In the genomic region with DNA sequence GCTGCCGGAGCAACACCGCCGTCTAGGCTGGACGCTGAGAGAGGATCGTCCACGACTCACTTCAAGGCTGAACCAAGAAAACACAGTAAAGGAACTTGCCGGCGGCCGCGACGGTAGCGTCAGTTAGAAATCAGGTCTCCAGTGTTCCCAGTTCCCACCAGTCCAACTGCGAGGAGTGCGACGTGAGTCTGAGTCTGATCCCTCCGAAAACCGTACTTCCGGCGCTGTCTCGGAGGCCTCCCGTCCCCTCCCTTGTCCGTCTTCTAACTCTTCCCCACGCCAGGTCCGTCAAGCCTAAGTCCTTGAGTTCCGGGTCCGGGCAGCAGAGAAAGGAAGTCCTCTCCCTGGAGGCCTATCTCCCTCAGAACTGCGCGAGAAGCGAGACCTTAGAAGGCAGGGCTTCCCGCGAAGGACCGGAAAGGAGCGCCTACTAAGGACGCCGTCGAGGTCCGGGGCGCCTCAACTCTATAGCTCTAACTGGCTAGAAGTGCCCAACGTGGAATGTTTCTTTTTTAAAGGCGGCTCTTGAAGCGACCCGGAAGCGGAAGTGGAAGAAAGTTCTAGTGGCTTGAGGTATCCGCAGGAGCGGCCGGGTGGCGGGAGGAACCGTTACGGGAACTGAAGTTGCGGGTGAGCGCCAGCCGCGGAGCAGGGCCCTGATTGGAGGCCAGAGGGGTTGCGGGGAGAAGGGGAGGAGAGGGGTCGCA, we compare ENCODE assay signal across 8 cellular contexts. TPM values are rescaled to one million over a fixed set of nuclear protein-coding genes. Genes with fewer than 3 reads are reported as not detected.
DNase-seq lines count a peak whose midpoint lies in the region; ATAC-seq and TF ChIP-seq lines count a peak whose summit lies in the region.

A gene with protein sequence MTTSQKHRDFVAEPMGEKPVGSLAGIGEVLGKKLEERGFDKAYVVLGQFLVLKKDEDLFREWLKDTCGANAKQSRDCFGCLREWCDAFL (plus strand): TSS at position 563 of the 707 bp plus-strand sequence. CDS start 748 bp downstream, outside the sequence.
A gene with protein sequence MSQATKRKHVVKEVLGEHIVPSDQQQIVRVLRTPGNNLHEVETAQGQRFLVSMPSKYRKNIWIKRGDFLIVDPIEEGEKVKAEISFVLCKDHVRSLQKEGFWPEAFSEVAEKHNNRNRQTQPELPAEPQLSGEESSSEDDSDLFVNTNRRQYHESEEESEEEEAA (minus strand): TSS at position 217 of the 707 bp plus-strand sequence. CDS start 1,768 bp downstream, outside the sequence.

- no TSS peak for BruUV-seq in Panc1 (replicated peaks; lab: Mats Ljungman, UMichigan)

- peaks cover 5% of the 10 kb centered on the region; the same call in 1 of the 2 replicates for H3K36me3 ChIP-seq in KMS-11 (ENCODE audit: insufficient read depth)
- H3K36me3 ChIP-seq in Panc1 (ENCODE audit: control insufficient read depth, insufficient read depth, low read length) = peaks cover 35% of the 10 kb centered on the region
- peaks cover 49% of the 10 kb centered on the region for H3K36me3 ChIP-seq in muscle layer of colon (ENCODE audit: insufficient read depth, low read length)

- H3K27me3 ChIP-seq in KMS-11 (ENCODE audit: insufficient read depth, low read depth) (no peaks in the 10 kb centered on the region), Panc1 (ENCODE audit: control insufficient read depth, insufficient read depth, low read length) (no peaks in the 10 kb centered on the region), muscle layer of colon (ENCODE audit: control insufficient read depth in 1 of 2, insufficient read depth in 2 of 2, low read length in 2 of 2) (no peaks in the 10 kb centered on the region)

- H3K4me3 Mint-ChIP-seq in activated T-cell treated with anti-CD3 and anti-CD28 coated beads, Interleukin-2, amount 50 U/mL, for 24 hours = peak within 1 kb of the TSS; percentile 100

- ATAC-seq in GM21786 (IDR thresholded peaks at IDR 0.05; ENCODE audit: unreplicated experiment) (peak; percentile 76), Panc1 (peak; percentile 90), esophagus mucosa (peak; percentile 92)

- no peak within 1 kb of the TSS for H3K4me3 ChIP-seq in KMS-11 (IDR thresholded peaks at IDR 0.05; ENCODE audit: insufficient read depth, low read depth, low read length)
- peak within 1 kb of the TSS; percentile 63 to 100 for H3K4me3 ChIP-seq in Panc1 (ENCODE audit: low read depth in 2 of 2, low read length in 2 of 2)
- peak within 1 kb of the TSS; percentile 98 to 100 for H3K4me3 ChIP-seq in muscle layer of colon (ENCODE audit: low read depth in 1 of 2, low read length in 2 of 2)

- peak within 1 kb of the TSS; percentile 63 for H3K9ac ChIP-seq in KMS-11
- peak within 1 kb of the TSS; percentile 89 for H3K9ac ChIP-seq in muscle layer of colon (ENCODE audit: low read length)

- in situ Hi-C loops in Panc1 (cut with HindIII; ENCODE audit: low pct_unique_long_range_greater_than_20kb, low sequenced_read_pairs) = no loop called here

- H3K4me1 ChIP-seq in KMS-11 (ENCODE audit: low read depth, poor library complexity, severe bottlenecking) (peaks cover 16% of the 10 kb centered on the region), Panc1 (ENCODE audit: control insufficient read depth, insufficient read depth, low read length) (peaks cover 43% of the 10 kb centered on the region), muscle layer of colon (ENCODE audit: insufficient read depth, low read length) (peaks cover 16% of the 10 kb centered on the region)

- H3K36me3 Mint-ChIP-seq in activated T-cell treated with anti-CD3 and anti-CD28 coated beads, Interleukin-2, amount 50 U/mL, for 24 hours (ENCODE audit: low read depth) = peaks cover 91% of the 10 kb centered on the region

- intact Hi-C loops in Panc1 (cut with micrococcal nuclease; ENCODE audit: unreplicated experiment) = no loop called here

- H3K9me3 Mint-ChIP-seq in activated T-cell treated with anti-CD3 and anti-CD28 coated beads, Interleukin-2, amount 50 U/mL, for 24 hours = no peaks in the 10 kb centered on the region

- peak; percentile 99 for DNase-seq in DMS53 (lab: John Stamatoyannopoulos, UW)
- DNase-seq in Panc1 (ENCODE audit: low read depth, low spot score) = peak; percentile 96
- DNase-seq in activated T-cell treated with anti-CD3 and anti-CD28 coated beads, Interleukin-2, amount 50 U/mL, for 24 hours = peak; percentile 94
- DNase-seq in stimulated activated CD8-positive, alpha-beta memory T cell treated with anti-CD3 and anti-CD28 coated beads, Interleukin-7, amount 100 ng/mL, for 1 hour (ENCODE audit: low read depth in 2 of 2) = peak; percentile 79 to 87

- CTCF ChIA-PET in Panc1 (lab: Charles Lee) = interaction anchor here (0.6 kb wide), 1 partner anchor 9 kb away, joined by 6 read pairs; no protein-coding TSS in a partner anchor

- H3K4me1 Mint-ChIP-seq in activated T-cell treated with anti-CD3 and anti-CD28 coated beads, Interleukin-2, amount 50 U/mL, for 24 hours (ENCODE audit: low read depth) = peaks cover 42% of the 10 kb centered on the region

- peak within 1 kb of the TSS; percentile 72 for H3K4me2 ChIP-seq in KMS-11

- H2AFZ ChIP-seq in KMS-11 (ENCODE audit: low read depth) = peak within 1 kb of the TSS; percentile 58; the same call in 1 of the 2 replicates

- TF ChIP-seq CTCF in KMS-11 (conservative IDR thresholded peaks at IDR 0.05; ENCODE audit: low read depth, low read length) = no peak
- TF ChIP-seq CTCF in Panc1 (IDR thresholded peaks at IDR 0.05) = no peak

- H3K27me3 Mint-ChIP-seq in activated T-cell treated with anti-CD3 and anti-CD28 coated beads, Interleukin-2, amount 50 U/mL, for 24 hours = no peaks in the 10 kb centered on the region

- peak within 1 kb of the TSS; percentile 99 for H3K27ac Mint-ChIP-seq in activated T-cell treated with anti-CD3 and anti-CD28 coated beads, Interleukin-2, amount 50 U/mL, for 24 hours

- peaks cover 27% of the 10 kb centered on the region for H3K79me2 ChIP-seq in KMS-11 (ENCODE audit: insufficient read depth, low read depth)

- no peaks in the 10 kb centered on the region for H4K20me1 ChIP-seq in KMS-11 (ENCODE audit: insufficient read depth)

- H3K27ac ChIP-seq in KMS-11 (peak within 1 kb of the TSS; percentile 72), Panc1 (ENCODE audit: low read length) (peak within 1 kb of the TSS; percentile 100), muscle layer of colon (ENCODE audit: low read depth, low read length) (peak within 1 kb of the TSS; percentile 93)

- H3K9me3 ChIP-seq in Panc1 (ENCODE audit: control insufficient read depth, insufficient read depth, low read depth, low read length) (no peaks in the 10 kb centered on the region), muscle layer of colon (ENCODE audit: low read length) (no peaks in the 10 kb centered on the region)

- POLR2A ChIA-PET in Panc1 (lab: Charles Lee) = interaction anchor here (0.5 to 0.9 kb wide), 7 partner anchors 40 to 1031 kb away, joined by 3 to 14 read pairs (median 7); a partner anchor contains a TSS

RNA-seq across cellular contexts. Expression of the first gene that starts in this region (rescaled TPM):
- total RNA-seq in Panc1 (2021; ENCODE audit: unreplicated experiment) (494 TPM), esophagus mucosa (145 TPM)
- 447 TPM for polyA plus RNA-seq in Panc1 (2012; ENCODE audit: insufficient read length)

RNA-seq across cellular contexts. Expression of the second gene that starts in this region (rescaled TPM):
- total RNA-seq in Panc1 (2021; ENCODE audit: unreplicated experiment) (64.6 TPM), esophagus mucosa (23.0 TPM)
- 33.7 TPM for polyA plus RNA-seq in Panc1 (2012; ENCODE audit: insufficient read length)
